ENCODE assay signal across 17 cellular contexts in genomic region chr11:35373284-35373933, GRCh38. TPM values are rescaled to one million over a fixed set of nuclear protein-coding genes. Genes with fewer than 3 reads are reported as not detected.
DNase-seq lines count a peak whose midpoint lies in the region; ATAC-seq and TF ChIP-seq lines count a peak whose summit lies in the region.
"Had no signal": no experiment of that assay in that cellular context is flagged by ENCODE, and none has a peak within 500 bp of the region (broad histone marks: within the 10 kb centered on the region; RNA-seq: fewer than 3 reads in every experiment).

No MANE protein-coding gene starts in this region.

- H3K9me3 ChIP-seq in ovary: no peaks in the 10 kb centered on the region
- H3K9me3 ChIP-seq: esophagus squamous epithelium had no signal

- intact Hi-C loops in lower leg skin (cut with DNase I; ENCODE audit: low total_unique reads): no loop called here
- intact Hi-C loops in ovary (cut with DNase I): no loop called here

- no peaks in the 10 kb centered on the region for H3K27me3 ChIP-seq in GM06990 (replicated peaks; ENCODE audit: control insufficient read depth, insufficient read depth, low read length)
- H3K27me3 ChIP-seq in ovary: no peaks in the 10 kb centered on the region
- H3K27me3 ChIP-seq: esophagus squamous epithelium had no signal

- no peaks in the 10 kb centered on the region for H3K36me3 Mint-ChIP-seq in effector memory CD8-positive, alpha-beta T cell (ENCODE audit: insufficient read depth)
- H3K36me3 Mint-ChIP-seq: activated naive CD4-positive, alpha-beta T cell treated with anti-CD3 and anti-CD28 coated beads, Interleukin-2, amount 10 ng/mL, durations not matched to agents 7 days and 5 days; CD4-positive, alpha-beta memory T cell; naive B cell had no signal

- DNase-seq in GM06990 (ENCODE audit: extremely low read depth, insufficient read length): no peak
- peak; percentile 54 for DNase-seq in M059J (ENCODE audit: low read depth)
- no peak for DNase-seq in effector memory CD8-positive, alpha-beta T cell
- DNase-seq in renal cortical epithelial cell (ENCODE audit: low read depth): peak; percentile 96
- no peak for DNase-seq in lower leg skin (ENCODE audit: low spot score in 2 of 2)
- no peak for DNase-seq in central memory CD4-positive, alpha-beta T cell
- DNase-seq in omental fat pad (ENCODE audit: low spot score): no peak
- DNase-seq in ovary: no peak
- DNase-seq: activated CD4-positive, alpha-beta T cell treated with anti-CD3 and anti-CD28 coated beads, Interleukin-2, amount 50 U/mL, for 48 hours; activated naive CD4-positive, alpha-beta T cell treated with anti-CD3 and anti-CD28 coated beads, Interleukin-2, amount 10 ng/mL, durations not matched to agents 7 days and 5 days; caudate nucleus; CD4-positive, alpha-beta memory T cell; esophagus squamous epithelium; naive B cell; NCI-H2081 treated with DMSO at 0.1 percent for 48 hours had no signal

- TF ChIP-seq EP300 in ovary (IDR thresholded peaks at IDR 0.05): no peak

- no peaks in the 10 kb centered on the region for H3K9me3 Mint-ChIP-seq in effector memory CD8-positive, alpha-beta T cell
- H3K9me3 Mint-ChIP-seq: activated naive CD4-positive, alpha-beta T cell treated with anti-CD3 and anti-CD28 coated beads, Interleukin-2, amount 10 ng/mL, durations not matched to agents 7 days and 5 days; CD4-positive, alpha-beta memory T cell; naive B cell had no signal

- WGBS in lower leg skin, 2 donors: 87 to 96% methylated on average over 2 of the region's 2 CpGs
- 87 to 98% (median 89%) methylated on average over 2 of the region's 2 CpGs for WGBS in ovary, 3 donors

- TF ChIP-seq CTCF in GM06990 (IDR thresholded peaks at IDR 0.05; ENCODE audit: insufficient read depth, low read length, poor library complexity, severe bottlenecking) (peak; percentile 10), lower leg skin (IDR thresholded peaks at IDR 0.05) (no peak), omental fat pad (IDR thresholded peaks at IDR 0.05) (no peak), ovary (IDR thresholded peaks at IDR 0.05) (no peak)

- H3K27ac ChIP-seq in ovary: no peak overlapping the region
- H3K27ac ChIP-seq: esophagus squamous epithelium, KMS-11 had no signal

- peaks cover 0 to 3% of the 10 kb centered on the region in 2 donors for H3K27me3 Mint-ChIP-seq in effector memory CD8-positive, alpha-beta T cell
- H3K27me3 Mint-ChIP-seq: naive B cell had no signal

- H3K4me1 Mint-ChIP-seq in effector memory CD8-positive, alpha-beta T cell (ENCODE audit: low read depth in 2 of 2): peaks cover 7 to 8% of the 10 kb centered on the region in 2 donors

- no peaks in the 10 kb centered on the region for H3K4me1 ChIP-seq in ovary (ENCODE audit: insufficient read depth)
- H3K4me1 ChIP-seq: esophagus squamous epithelium had no signal

- H3K27ac Mint-ChIP-seq in effector memory CD8-positive, alpha-beta T cell: peak overlapping the region in 1 of 2 donors; percentile 21
- H3K27ac Mint-ChIP-seq: activated naive CD4-positive, alpha-beta T cell treated with anti-CD3 and anti-CD28 coated beads, Interleukin-2, amount 10 ng/mL, durations not matched to agents 7 days and 5 days had no signal

- H3K4me3 Mint-ChIP-seq in effector memory CD8-positive, alpha-beta T cell: no peak overlapping the region
- H3K4me3 Mint-ChIP-seq: activated naive CD4-positive, alpha-beta T cell treated with anti-CD3 and anti-CD28 coated beads, Interleukin-2, amount 10 ng/mL, durations not matched to agents 7 days and 5 days; CD4-positive, alpha-beta memory T cell; naive B cell had no signal

- H3K4me3 ChIP-seq in GM06990 (replicated peaks; ENCODE audit: low read depth, low read length) (no peak overlapping the region), lower leg skin (ENCODE audit: low read depth, poor library complexity, severe bottlenecking) (no peak overlapping the region), ovary (no peak overlapping the region)
- H3K4me3 ChIP-seq: esophagus squamous epithelium had no signal

- TF ChIP-seq POLR2A in lower leg skin (IDR thresholded peaks at IDR 0.05) (no peak), ovary (IDR thresholded peaks at IDR 0.05) (no peak)

- no peaks in the 10 kb centered on the region for H3K36me3 ChIP-seq in GM06990 (ENCODE audit: control insufficient read depth, insufficient read depth, low read length)
- no peaks in the 10 kb centered on the region for H3K36me3 ChIP-seq in ovary
- H3K36me3 ChIP-seq: esophagus squamous epithelium had no signal

- ATAC-seq in effector memory CD8-positive, alpha-beta T cell (replicated peaks): peak; percentile 39
- ATAC-seq in omental fat pad (ENCODE audit: low FRiP score): no peak

RNA-seq across cellular contexts. Expression of gene SLC1A2, which starts 45.9 kb away (rescaled TPM):
- 0.10 and 0.59 TPM in 2 replicates for total RNA-seq in M059J (2014; rRNA removed; shearing (Covaris generic))
- total RNA-seq in renal cortical epithelial cell: 0.10 TPM in 1 of 2 replicates, not detected in the other
- total RNA-seq in lower leg skin: 1 to 10 TPM in 2 of 4 donors, under 1 TPM in 2; 0.84 to 2.1 (median 1.2) TPM
- 1 to 10 TPM in 3 of 4 donors, under 1 TPM in 1; 0.96 to 5.0 (median 2.8) TPM for total RNA-seq in omental fat pad
- under 1 TPM; 0.10 to 0.80 (median 0.20) TPM for total RNA-seq in ovary
- under 1 TPM; 0.02 to 0.15 TPM for polyA plus RNA-seq in ovary
- total RNA-seq: T-helper 2 cell treated with Interferon-gamma antibody and Interleukin-4, amounts not matched to agents 100 ng/mL and 5 ng/mL, for 36 hours had no signal

Comparison
In these comparisons a context has a peak if more than half of its experiments do, and no peak if none do; other contexts are left out.
1. DNase-seq: peak in M059J (single experiment) and renal cortical epithelial cell (single experiment); none in GM06990 (single experiment), effector memory CD8-positive, alpha-beta T cell (0 of 3), lower leg skin (0 of 2), central memory CD4-positive, alpha-beta T cell (single experiment), omental fat pad (single experiment) and ovary (0 of 5).